23 cellular contexts compared by ENCODE assay signal in genomic region chr15:37081985-37082384, GRCh38. TPM values are rescaled to one million over a fixed set of nuclear protein-coding genes. Genes with fewer than 3 reads are reported as not detected.
A peak's percentile ranks its signal among the peaks of the same experiment; 100 is the strongest.
DNase-seq lines count a peak whose midpoint lies in the region; ATAC-seq, FAIRE-seq and TF ChIP-seq lines count a peak whose summit lies in the region.
"Had no signal": no experiment of that assay in that cellular context is flagged by ENCODE, and none has a peak within 500 bp of the region (broad histone marks: within the 10 kb centered on the region; RNA-seq: fewer than 3 reads in every experiment).

No MANE protein-coding gene starts in this region.

- WGBS in right cardiac atrium: 58% methylated on average over 5 of the region's 5 CpGs

- H3K4me1 ChIP-seq in right cardiac atrium (ENCODE audit: control insufficient read depth, insufficient read depth, low read length): peaks cover 5% of the 10 kb centered on the region

- TF ChIP-seq CTCF in AG04450 (IDR thresholded peaks at IDR 0.05; ENCODE audit: low read depth, low read length) (no peak), osteocyte (IDR thresholded peaks at IDR 0.05) (no peak)

- intact Hi-C loops in right cardiac atrium (cut with DNase I): no loop called here

- CTCF ChIA-PET in AG04450 (lab: Charles Lee): no interaction called here

- H3K27me3 Mint-ChIP-seq in osteocyte (ENCODE audit: unreplicated experiment): no peaks in the 10 kb centered on the region

- H3K27ac Mint-ChIP-seq in osteocyte (ENCODE audit: unreplicated experiment): peak overlapping the region; percentile 32

- no peaks in the 10 kb centered on the region for H3K9me3 ChIP-seq in AG04450 (ENCODE audit: control insufficient read depth, insufficient read depth, low read length)
- H3K9me3 ChIP-seq in right cardiac atrium (ENCODE audit: control insufficient read depth, low read length): no peaks in the 10 kb centered on the region
- H3K9me3 ChIP-seq: adrenal gland, BLaER1, upper lobe of left lung had no signal

- no peak overlapping the region for H3K4me3 ChIP-seq in AG04450 (ENCODE audit: low read depth, low read length)
- no peak overlapping the region for H3K4me3 ChIP-seq in right cardiac atrium (ENCODE audit: low read length)
- H3K4me3 ChIP-seq: adrenal gland, BLaER1, upper lobe of left lung had no signal

- POLR2A ChIA-PET in AG04450 (lab: Yijun Ruan, JAX): no interaction called here

- peaks cover 52% of the 10 kb centered on the region for H3K36me3 Mint-ChIP-seq in osteocyte (ENCODE audit: unreplicated experiment)

- H3K27me3 ChIP-seq in AG04450 (ENCODE audit: control insufficient read depth, insufficient read depth, low read length): no peaks in the 10 kb centered on the region
- no peaks in the 10 kb centered on the region for H3K27me3 ChIP-seq in right cardiac atrium (ENCODE audit: control insufficient read depth, insufficient read depth)
- H3K27me3 ChIP-seq: adrenal gland, BLaER1, upper lobe of left lung had no signal

- no peak for FAIRE-seq in frontal cortex (lab: Jason Lieb, UNC)
- FAIRE-seq: A204.1, colon, endometrium, GM18507 had no signal

- DNase-seq in AG04450 (ENCODE audit: low read depth, low spot score) (no peak), caudate nucleus (lab: John Stamatoyannopoulos, UW) (no peak), right cardiac atrium (no peak), osteocyte (ENCODE audit: extremely low spot score, unreplicated experiment) (no peak), NCI-H524 treated with DMSO at 0.1 percent for 48 hours (lab: John Stamatoyannopoulos, UW) (no peak), frontal cortex (ENCODE audit: low spot score in 2 of 2) (no peak)
- no peak for DNase-seq in effector CD8-positive, alpha-beta T cell (lab: John Stamatoyannopoulos, UW)
- DNase-seq: activated CD4-positive, alpha-beta T cell treated with anti-CD3 and anti-CD28 coated beads for 4 hours; activated gamma-delta T cell treated with Interleukin-2 at 50 U/mL for 16 hours; adrenal gland; EL; Karpas-422; NCI-H1048; NCI-H526; occipital lobe; stimulated activated naive CD8-positive, alpha-beta T cell treated with anti-CD3 and anti-CD28 coated beads, Interleukin-15, Interleukin-2, amounts not matched to agents 100 U/mL and 50 U/mL, for 24 hours; upper lobe of left lung had no signal

- H3K9me3 Mint-ChIP-seq in osteocyte (ENCODE audit: unreplicated experiment): no peaks in the 10 kb centered on the region

- ATAC-seq in right cardiac atrium: peak in 1 of 2 donors; percentile 21
- ATAC-seq in HG03045 (IDR thresholded peaks at IDR 0.05; ENCODE audit: unreplicated experiment): no peak
- ATAC-seq: stimulated activated naive CD8-positive, alpha-beta T cell treated with anti-CD3 and anti-CD28 coated beads, Interleukin-15, Interleukin-2, amounts not matched to agents 100 U/mL and 50 U/mL, for 24 hours had no signal

- peak overlapping the region; percentile 11 for H3K27ac ChIP-seq in AG04450 (ENCODE audit: low read depth, low read length)
- peak overlapping the region; percentile 18 for H3K27ac ChIP-seq in caudate nucleus (ENCODE audit: low read depth, low read length)
- H3K27ac ChIP-seq in right cardiac atrium (ENCODE audit: low read length): peak overlapping the region; percentile 71
- H3K27ac ChIP-seq: BLaER1, upper lobe of left lung had no signal

- H3K4me3 Mint-ChIP-seq in osteocyte (ENCODE audit: unreplicated experiment): no peak overlapping the region

- peaks cover 53% of the 10 kb centered on the region for H3K4me1 Mint-ChIP-seq in osteocyte (ENCODE audit: unreplicated experiment)

RNA-seq across cellular contexts. Expression of gene MEIS2, which starts 18.4 kb away (rescaled TPM):
- polyA plus RNA-seq in AG04450 (2011; rRNA removed): 31.7 and 33.4 TPM in 2 replicates
- 50.0 and 50.6 TPM in 2 replicates for polyA minus RNA-seq in AG04450 (2011; rRNA and poly(A)+ RNA removed)
- total RNA-seq in right cardiac atrium: 10 to 100 TPM; 28.9 to 33.4 (median 31.0) TPM
- 14.8 TPM for polyA plus RNA-seq in right cardiac atrium
- 79.9 and 82.8 TPM in 2 replicates for total RNA-seq in osteocyte
- 380 TPM for total RNA-seq in frontal cortex

Comparison
In these comparisons a context has a peak if more than half of its experiments do, and no peak if none do; other contexts are left out.
1. H3K27ac ChIP-seq: peak in every context shown above with its lines; median percentile 71 in right cardiac atrium; 18 in caudate nucleus; 11 in AG04450.